ENCODE assay signal across 12 cellular contexts in genomic region chr7:98186452-98187137, GRCh38. TPM values are rescaled to one million over a fixed set of nuclear protein-coding genes. Genes with fewer than 3 reads are reported as not detected.
DNase-seq lines count a peak whose midpoint lies in the region; ATAC-seq and TF ChIP-seq lines count a peak whose summit lies in the region.
"Had no signal": no experiment of that assay in that cellular context is flagged by ENCODE, and none has a peak within 500 bp of the region (broad histone marks: within the 10 kb centered on the region; RNA-seq: fewer than 3 reads in every experiment).

No MANE protein-coding gene starts in this region.

- DNase-seq in GM03348 (ENCODE audit: low spot score) (peak; percentile 41), SKM-1 treated with dmso at 0.1 percent for 144 hours (lab: John Stamatoyannopoulos, UW; ENCODE audit: unreplicated experiment) (peak; percentile 53), fibroblast of mammary gland (ENCODE audit: low read depth) (peak; percentile 87), sciatic nerve (ENCODE audit: low spot score) (no peak)
- DNase-seq in CD8-positive, alpha-beta T cell: no peak
- DNase-seq: cortex of kidney, mucosa of descending colon, NCI-H2081 treated with DMSO at 0.1 percent for 48 hours had no signal

- H3K4me3 ChIP-seq in fibroblast of mammary gland (ENCODE audit: control insufficient read depth, low read depth, low read length) (no peak overlapping the region), skeletal muscle satellite cell (ENCODE audit: low read length) (no peak overlapping the region)
- H3K4me3 ChIP-seq in CD8-positive, alpha-beta T cell (ENCODE audit: low read depth, low read length): no peak overlapping the region
- H3K4me3 ChIP-seq: mucosa of descending colon had no signal

- ATAC-seq in sciatic nerve (no peak), GM21423 (IDR thresholded peaks at IDR 0.05; ENCODE audit: unreplicated experiment) (no peak), HG03460 (IDR thresholded peaks at IDR 0.05; ENCODE audit: unreplicated experiment) (no peak)
- ATAC-seq in CD8-positive, alpha-beta T cell: no peak
- ATAC-seq: mucosa of descending colon, WTC11 had no signal

- H3K27ac ChIP-seq in CD8-positive, alpha-beta T cell (ENCODE audit: low read depth, low read length): no peak overlapping the region

- H3K4me1 ChIP-seq in skeletal muscle satellite cell (ENCODE audit: control insufficient read depth, insufficient read depth, low read length): peaks cover 18% of the 10 kb centered on the region
- H3K4me1 ChIP-seq in CD8-positive, alpha-beta T cell (ENCODE audit: insufficient read depth, low read length): no peaks in the 10 kb centered on the region

- intact Hi-C loops in sciatic nerve (cut with DNase I): no loop called here
- intact Hi-C loops in CD8-positive, alpha-beta T cell (cut with DNase I, micrococcal nuclease): no loop called here

- TF ChIP-seq CTCF in fibroblast of mammary gland (conservative IDR thresholded peaks at IDR 0.05; ENCODE audit: control insufficient read depth, insufficient read depth, low read depth, low read length): no peak
- no peak for TF ChIP-seq CTCF in CD8-positive, alpha-beta T cell (IDR thresholded peaks at IDR 0.05)

- peaks cover 2% of the 10 kb centered on the region for H3K36me3 ChIP-seq in skeletal muscle satellite cell (ENCODE audit: insufficient read depth, low read length)
- H3K36me3 ChIP-seq in CD8-positive, alpha-beta T cell (ENCODE audit: insufficient read depth, low read length): no peaks in the 10 kb centered on the region

- no peaks in the 10 kb centered on the region for H3K27me3 Mint-ChIP-seq in CD8-positive, alpha-beta T cell (ENCODE audit: low read depth)

- CTCF ChIA-PET in CD8-positive, alpha-beta T cell (lab: Charles Lee): no interaction called here

- H3K36me3 Mint-ChIP-seq in CD8-positive, alpha-beta T cell: peaks cover 66% of the 10 kb centered on the region

- H3K9me3 Mint-ChIP-seq in CD8-positive, alpha-beta T cell: no peaks in the 10 kb centered on the region

- H3K27me3 ChIP-seq in skeletal muscle satellite cell (ENCODE audit: control insufficient read depth, insufficient read depth, low read length): no peaks in the 10 kb centered on the region
- H3K27me3 ChIP-seq in CD8-positive, alpha-beta T cell (ENCODE audit: insufficient read depth, low read length): no peaks in the 10 kb centered on the region

- H3K4me3 Mint-ChIP-seq in CD8-positive, alpha-beta T cell: no peak overlapping the region
- H3K4me3 Mint-ChIP-seq: WTC11 had no signal

- H3K4me2 ChIP-seq in skeletal muscle satellite cell (ENCODE audit: low read length): peak overlapping the region; percentile 47

- peaks cover 6% of the 10 kb centered on the region for H3K4me1 Mint-ChIP-seq in CD8-positive, alpha-beta T cell (ENCODE audit: low read depth)

- peak overlapping the region; percentile 52 for H3K9ac ChIP-seq in skeletal muscle satellite cell (ENCODE audit: low read depth, low read length)

- H3K27ac Mint-ChIP-seq in CD8-positive, alpha-beta T cell: no peak overlapping the region
- H3K27ac Mint-ChIP-seq: WTC11 had no signal

- POLR2A ChIA-PET in CD8-positive, alpha-beta T cell (lab: Charles Lee): no interaction called here

- H3K9me3 ChIP-seq in skeletal muscle satellite cell (replicated peaks; ENCODE audit: low read length): no peaks in the 10 kb centered on the region
- H3K9me3 ChIP-seq in CD8-positive, alpha-beta T cell (ENCODE audit: low read length): no peaks in the 10 kb centered on the region
- H3K9me3 ChIP-seq: mucosa of descending colon had no signal

RNA-seq across cellular contexts. Expression of gene BHLHA15, which starts 24.6 kb away (rescaled TPM):
- 1.7 TPM in 1 of 2 replicates, not detected in the other for total RNA-seq in skeletal muscle satellite cell (2012; rRNA removed)
- not detected for total RNA-seq in sciatic nerve
- total RNA-seq in CD8-positive, alpha-beta T cell: not detected

Comparison
In these comparisons a context has a peak if more than half of its experiments do, and no peak if none do; other contexts are left out.
1. DNase-seq: peak in GM03348 (single experiment), SKM-1 treated with dmso at 0.1 percent for 144 hours (single experiment) and fibroblast of mammary gland (single experiment); none in sciatic nerve (single experiment) and CD8-positive, alpha-beta T cell (0 of 7).